ENCODE assay signal across 13 cellular contexts in the genomic region with DNA sequence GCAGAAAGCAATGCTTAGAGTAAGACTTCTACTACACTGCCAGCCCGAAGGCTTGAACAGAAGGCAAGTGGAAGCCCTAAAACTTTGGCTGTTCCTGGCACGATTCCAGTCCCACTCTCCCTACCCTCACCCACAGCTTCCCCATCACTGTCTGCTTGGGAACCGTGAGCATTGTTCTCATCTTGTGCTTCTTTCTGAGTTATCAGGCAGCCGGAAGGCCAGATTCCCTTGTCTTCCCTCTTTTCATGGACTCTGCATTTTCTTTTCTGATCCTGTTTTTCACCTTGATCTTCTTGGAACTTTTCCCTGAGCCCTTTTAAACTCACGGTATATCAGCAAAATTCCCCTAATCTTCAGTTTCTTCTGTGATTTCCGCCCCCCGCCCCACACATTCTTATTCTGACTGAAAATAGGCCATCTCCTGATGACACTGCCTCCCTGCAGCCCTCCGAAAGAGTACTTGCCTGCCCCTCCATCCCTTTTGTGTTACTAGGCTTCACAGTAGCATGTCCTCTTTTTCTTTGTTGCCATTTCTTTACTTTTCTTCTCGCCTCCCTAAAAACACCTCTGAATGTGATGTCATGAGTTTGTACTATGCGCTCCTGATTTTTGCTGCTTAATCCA. TPM values are rescaled to one million over a fixed set of nuclear protein-coding genes. Genes with fewer than 3 reads are reported as not detected.
DNase-seq lines count a peak whose midpoint lies in the region; ATAC-seq and TF ChIP-seq lines count a peak whose summit lies in the region.
"Had no signal": no experiment of that assay in that cellular context is flagged by ENCODE, and none has a peak within 500 bp of the region (broad histone marks: within the 10 kb centered on the region; RNA-seq: fewer than 3 reads in every experiment).

No MANE protein-coding gene starts in this region.

- no peaks in the 10 kb centered on the region for H3K27me3 ChIP-seq in CD4-positive, alpha-beta memory T cell (ENCODE audit: insufficient read depth, low read length)
- H3K27me3 ChIP-seq in colonic mucosa, result no peaks in the 10 kb centered on the region

- no peaks in the 10 kb centered on the region for H3K9me3 ChIP-seq in CD4-positive, alpha-beta memory T cell (ENCODE audit: control insufficient read depth in 1 of 2, low read length in 2 of 2)
- H3K9me3 ChIP-seq in SK-N-MC (ENCODE audit: low read depth, low read length), result no peaks in the 10 kb centered on the region
- no peaks in the 10 kb centered on the region for H3K9me3 ChIP-seq in colonic mucosa
- H3K9me3 ChIP-seq: prostate gland had no signal

- intact Hi-C loops in CD4-positive, alpha-beta memory T cell (cut with micrococcal nuclease), result no loop called here
- intact Hi-C loops in colonic mucosa (cut with DNase I), result no loop called here

- ATAC-seq in HG03045 (IDR thresholded peaks at IDR 0.05; ENCODE audit: unreplicated experiment), result no peak
- ATAC-seq: left colon had no signal

- CTCF ChIA-PET in CD4-positive, alpha-beta memory T cell (lab: Charles Lee; ENCODE audit: partially characterized antibody), result no interaction called here

- no peak overlapping the region for H3K27ac ChIP-seq in CD4-positive, alpha-beta memory T cell (ENCODE audit: low read depth, low read length)
- H3K27ac ChIP-seq in SK-N-MC (peak overlapping the region; percentile 21), colonic mucosa (no peak overlapping the region)
- H3K27ac ChIP-seq: prostate gland had no signal

- DNase-seq in Ammon's horn (ENCODE audit: low spot score) (peak; percentile 65), SK-N-MC (ENCODE audit: low read depth, low spot score) (no peak), medulla oblongata (ENCODE audit: extremely low spot score) (peak; percentile 34), hippocampal formation (lab: John Stamatoyannopoulos, UW) (no peak), colonic mucosa (no peak)
- no peak for DNase-seq in CD4-positive, alpha-beta memory T cell
- DNase-seq in effector CD8-positive, alpha-beta T cell (lab: John Stamatoyannopoulos, UW), result no peak
- DNase-seq: Calu3, cerebellar nuclear complex, NCI-H1417 treated with DMSO at 0.1 percent for 48 hours had no signal

- peaks cover 2 to 9% of the 10 kb centered on the region in 2 donors for H3K36me3 Mint-ChIP-seq in CD4-positive, alpha-beta memory T cell

- no peaks in the 10 kb centered on the region for H3K36me3 ChIP-seq in CD4-positive, alpha-beta memory T cell (ENCODE audit: insufficient read depth, low read length)
- H3K36me3 ChIP-seq in SK-N-MC (ENCODE audit: insufficient read depth, low read length), result peaks cover 52% of the 10 kb centered on the region
- H3K36me3 ChIP-seq in colonic mucosa, result no peaks in the 10 kb centered on the region
- H3K36me3 ChIP-seq: prostate gland had no signal

- peaks cover 19% of the 10 kb centered on the region for H3K4me1 ChIP-seq in CD4-positive, alpha-beta memory T cell (ENCODE audit: insufficient read depth, low read length)
- no peaks in the 10 kb centered on the region for H3K4me1 ChIP-seq in colonic mucosa
- H3K4me1 ChIP-seq: prostate gland had no signal

- H3K27me3 Mint-ChIP-seq in CD4-positive, alpha-beta memory T cell, result no peaks in the 10 kb centered on the region

- POLR2A ChIA-PET in CD4-positive, alpha-beta memory T cell (lab: Charles Lee; ENCODE audit: partially characterized antibody), result no interaction called here

- H3K4me3 Mint-ChIP-seq in CD4-positive, alpha-beta memory T cell, result peak overlapping the region in 7 of 8 donors; percentile 0 to 62 (median 21)

- H3K9me3 Mint-ChIP-seq in CD4-positive, alpha-beta memory T cell, result peaks cover 0 to 2% (median 0%) of the 10 kb centered on the region in 8 donors

- H3K4me3 ChIP-seq in CD4-positive, alpha-beta memory T cell (ENCODE audit: low read length in 2 of 2), result no peak overlapping the region
- H3K4me3 ChIP-seq in SK-N-MC (no peak overlapping the region), colonic mucosa (no peak overlapping the region)
- H3K4me3 ChIP-seq: prostate gland had no signal

- H3K4me1 Mint-ChIP-seq in CD4-positive, alpha-beta memory T cell, result peaks cover 31 to 54% (median 45%) of the 10 kb centered on the region in 4 donors

- peak overlapping the region in 6 of 7 donors; percentile 13 to 62 (median 38) for H3K27ac Mint-ChIP-seq in CD4-positive, alpha-beta memory T cell

- no peak for TF ChIP-seq CTCF in colonic mucosa (IDR thresholded peaks at IDR 0.05)

- H3K9ac ChIP-seq in SK-N-MC (ENCODE audit: insufficient read length), result no peak overlapping the region
- H3K9ac ChIP-seq in colonic mucosa (ENCODE audit: low read depth in 2 of 2, low read length in 2 of 2), result no peak overlapping the region

RNA-seq across cellular contexts. Expression of gene RCOR1, which starts 29.9 kb away (rescaled TPM):
- total RNA-seq in CD4-positive, alpha-beta memory T cell, result 10 to 100 TPM; 19.4 to 21.5 TPM
- 1 to 10 TPM in 1 of 2 donors, under 1 TPM in 1; 0.09 to 1.1 TPM for polyA plus RNA-seq in CD4-positive, alpha-beta memory T cell
- total RNA-seq in colonic mucosa, result 10 to 100 TPM; 30.0 to 43.2 TPM

Comparison
In these comparisons a context has a peak if more than half of its experiments do, and no peak if none do; other contexts are left out.
1. DNase-seq: peak in Ammon's horn (single experiment) and medulla oblongata (single experiment); none in CD4-positive, alpha-beta memory T cell (0 of 5), SK-N-MC (single experiment), hippocampal formation (0 of 2), colonic mucosa (single experiment) and effector CD8-positive, alpha-beta T cell (single experiment).